ENCODE assay signal across 9 cellular contexts in the genomic region with DNA sequence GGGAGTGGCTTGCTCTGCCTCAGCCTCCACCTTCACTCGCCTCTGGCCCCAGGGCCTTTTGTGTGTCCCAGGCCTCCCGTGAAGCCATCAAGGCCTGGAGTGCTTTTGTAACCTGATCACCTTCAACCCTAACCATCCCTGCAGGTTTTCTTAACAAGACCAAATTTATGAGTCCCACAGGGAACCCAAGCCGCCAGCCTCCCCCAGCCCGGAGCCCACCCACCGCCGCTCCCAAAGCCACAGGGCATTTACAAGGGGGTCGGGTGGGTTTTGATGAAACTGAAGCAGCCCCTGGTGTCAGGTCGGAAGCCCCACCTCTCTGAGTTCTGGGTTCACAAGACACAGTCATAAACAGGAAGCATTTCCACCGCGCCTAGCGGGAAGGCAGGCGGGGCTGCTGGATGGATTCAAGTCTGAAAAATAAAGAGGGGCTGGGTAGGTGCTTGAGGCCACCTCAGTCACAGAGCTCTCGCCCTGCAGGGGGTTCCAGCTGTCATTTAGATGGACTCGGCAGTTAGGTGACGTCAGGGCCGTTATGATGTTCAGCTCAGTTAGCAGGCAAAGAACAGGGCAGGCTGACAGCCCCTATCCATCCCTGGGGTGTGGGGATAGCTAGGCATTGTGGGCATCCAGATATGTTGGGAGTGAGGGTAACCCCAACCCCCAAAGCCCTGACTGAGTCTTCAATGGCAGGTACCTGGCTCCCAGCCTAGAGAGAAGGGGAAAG.
DNase-seq lines count a peak whose midpoint lies in the region; FAIRE-seq and TF ChIP-seq lines count a peak whose summit lies in the region.
"Had no signal": no experiment of that assay in that cellular context is flagged by ENCODE, and none has a peak within 500 bp of the region (broad histone marks: within the 10 kb centered on the region; RNA-seq: fewer than 3 reads in every experiment).

No MANE protein-coding gene starts in this region.

- no peak overlapping the region; the same call in 1 of the 2 replicates for H3K27ac ChIP-seq in HUES6 (ENCODE audit: low read depth, low read length)
- no peak overlapping the region for H3K27ac ChIP-seq in WERI-Rb-1

- peaks cover 17% of the 10 kb centered on the region for H3K36me3 Mint-ChIP-seq in activated naive CD4-positive, alpha-beta T cell treated with anti-CD3 and anti-CD28 coated beads, Interleukin-2, amount 10 ng/mL, durations not matched to agents 7 days and 5 days
- peaks cover 0 to 4% (median 0%) of the 10 kb centered on the region in 3 donors for H3K36me3 Mint-ChIP-seq in immature natural killer cell

- FAIRE-seq in D721Med (lab: Jason Lieb, UNC): no peak
- FAIRE-seq: GM12891 had no signal

- no peaks in the 10 kb centered on the region for H3K36me3 ChIP-seq in HUES6 (ENCODE audit: control insufficient read depth, insufficient read depth, low read length)
- no peaks in the 10 kb centered on the region for H3K36me3 ChIP-seq in WERI-Rb-1

- H3K27me3 ChIP-seq in HUES6 (ENCODE audit: control insufficient read depth, insufficient read depth, low read length) (no peaks in the 10 kb centered on the region), WERI-Rb-1 (ENCODE audit: insufficient read depth, low read depth, severe bottlenecking) (no peaks in the 10 kb centered on the region)

- H3K4me1 Mint-ChIP-seq in activated naive CD4-positive, alpha-beta T cell treated with anti-CD3 and anti-CD28 coated beads, Interleukin-2, amount 10 ng/mL, durations not matched to agents 7 days and 5 days: peaks cover 31% of the 10 kb centered on the region
- no peaks in the 10 kb centered on the region for H3K4me1 Mint-ChIP-seq in immature natural killer cell

- CTCF ChIA-PET in activated naive CD4-positive, alpha-beta T cell treated with anti-CD3 and anti-CD28 coated beads, Interleukin-2, amount 10 ng/mL, durations not matched to agents 7 days and 5 days (lab: Charles Lee): no interaction called here

- H3K27me3 Mint-ChIP-seq in activated naive CD4-positive, alpha-beta T cell treated with anti-CD3 and anti-CD28 coated beads, Interleukin-2, amount 10 ng/mL, durations not matched to agents 7 days and 5 days: no peaks in the 10 kb centered on the region
- H3K27me3 Mint-ChIP-seq in immature natural killer cell (ENCODE audit: low read depth in 3 of 3): peaks cover 0 to 25% (median 4%) of the 10 kb centered on the region in 3 donors

- intact Hi-C loops in posterior vena cava (cut with DNase I): no loop called here

- H3K9me3 ChIP-seq in HUES6 (ENCODE audit: control insufficient read depth, insufficient read depth, low read depth, low read length) (peaks cover 39% of the 10 kb centered on the region), WERI-Rb-1 (ENCODE audit: severe bottlenecking) (peaks cover 14% of the 10 kb centered on the region)

- H3K9me3 Mint-ChIP-seq in activated naive CD4-positive, alpha-beta T cell treated with anti-CD3 and anti-CD28 coated beads, Interleukin-2, amount 10 ng/mL, durations not matched to agents 7 days and 5 days: peaks cover 18% of the 10 kb centered on the region
- peaks cover 0 to 4% (median 0%) of the 10 kb centered on the region in 6 donors for H3K9me3 Mint-ChIP-seq in immature natural killer cell

- peak; percentile 56 to 74 for DNase-seq in NCI-H524 (lab: John Stamatoyannopoulos, UW)
- peak; percentile 65 for DNase-seq in activated naive CD4-positive, alpha-beta T cell treated with anti-CD3 and anti-CD28 coated beads, Interleukin-2, amount 10 ng/mL, durations not matched to agents 7 days and 5 days
- DNase-seq in posterior vena cava (ENCODE audit: low spot score): peak; percentile 58
- DNase-seq in WERI-Rb-1: no peak
- no peak for DNase-seq in D721Med (ENCODE audit: insufficient read length, low spot score)
- DNase-seq in GM19240 (ENCODE audit: insufficient read length, low spot score): no peak
- no peak for DNase-seq in immature natural killer cell

- peak overlapping the region; percentile 91 for H3K27ac Mint-ChIP-seq in activated naive CD4-positive, alpha-beta T cell treated with anti-CD3 and anti-CD28 coated beads, Interleukin-2, amount 10 ng/mL, durations not matched to agents 7 days and 5 days
- no peak overlapping the region for H3K27ac Mint-ChIP-seq in immature natural killer cell

- no peak for TF ChIP-seq CTCF in WERI-Rb-1 (IDR thresholded peaks at IDR 0.05; ENCODE audit: low read depth, low read length)
- no peak for TF ChIP-seq CTCF in D721Med (IDR thresholded peaks at IDR 0.05; ENCODE audit: insufficient read depth, missing control alignments)

- H3K4me3 ChIP-seq in HUES6 (ENCODE audit: low read depth, low read length) (peak overlapping the region; percentile 38), WERI-Rb-1 (ENCODE audit: low read depth, low read length) (no peak overlapping the region)

- H3K4me3 Mint-ChIP-seq in activated naive CD4-positive, alpha-beta T cell treated with anti-CD3 and anti-CD28 coated beads, Interleukin-2, amount 10 ng/mL, durations not matched to agents 7 days and 5 days: no peak overlapping the region
- no peak overlapping the region for H3K4me3 Mint-ChIP-seq in immature natural killer cell

- H3K4me1 ChIP-seq in HUES6 (ENCODE audit: control insufficient read depth, insufficient read depth, low read length): peaks cover 40% of the 10 kb centered on the region

- H3K9ac ChIP-seq in HUES6 (ENCODE audit: low read length): peak overlapping the region; percentile 15

Comparison
In these comparisons a context has a peak if more than half of its experiments do, and no peak if none do; other contexts are left out.
1. DNase-seq: peak in NCI-H524 (2 of 2), activated naive CD4-positive, alpha-beta T cell treated with anti-CD3 and anti-CD28 coated beads, Interleukin-2, amount 10 ng/mL, durations not matched to agents 7 days and 5 days (single experiment) and posterior vena cava (single experiment); none in WERI-Rb-1 (single experiment), D721Med (single experiment), GM19240 (single experiment) and immature natural killer cell (0 of 3).